In the genomic region with DNA sequence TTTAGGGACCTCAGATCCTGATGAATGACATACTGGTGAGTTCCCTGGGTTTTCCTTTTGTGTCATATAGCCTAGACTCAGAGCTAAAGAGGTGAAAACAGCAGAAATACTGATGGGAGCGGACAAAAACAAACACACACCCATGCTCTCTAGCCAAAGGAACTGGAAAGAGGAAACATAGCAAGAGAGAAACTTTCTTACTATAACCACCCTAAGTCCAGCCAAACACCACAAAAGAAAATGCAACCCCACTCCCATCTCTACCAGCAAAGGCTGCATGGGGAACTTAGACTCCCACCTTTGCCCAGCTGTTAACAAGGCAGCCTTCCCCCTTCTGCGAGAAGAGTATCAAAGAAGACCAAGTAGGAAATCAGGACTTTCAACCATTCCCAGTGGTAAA, we compare ENCODE assay signal across 14 cellular contexts.
"Had no signal": no experiment of that assay in that cellular context is flagged by ENCODE, and none has a peak within 500 bp of the region (broad histone marks: within the 10 kb centered on the region; RNA-seq: fewer than 3 reads in every experiment).

No MANE protein-coding gene starts in this region.

- H3K27ac Mint-ChIP-seq: activated CD4-positive, alpha-beta memory T cell treated with anti-CD3 and anti-CD28 coated beads for 36 hours; activated naive CD8-positive, alpha-beta T cell treated with anti-CD3 and anti-CD28 coated beads for 36 hours; activated T-cell treated with anti-CD3 and anti-CD28 coated beads, Interleukin-2, amount 50 U/mL, for 72 hours; endodermal cell; neural progenitor cell; T-helper 2 cell treated with Interferon-gamma antibody and Interleukin-4, amounts not matched to agents 5 μg/mL and 100 μg/mL, for 36 hours had no signal

- H3K36me3 Mint-ChIP-seq: neural progenitor cell had no signal

- ATAC-seq: activated T-cell treated with anti-CD3 and anti-CD28 coated beads, Interleukin-2, amount 50 U/mL, for 72 hours; esophagus mucosa had no signal

- H3K4me3 ChIP-seq: neural progenitor cell, pancreas, thyroid gland had no signal

- H3K9me3 ChIP-seq: pancreas, thyroid gland had no signal

- H3K9me3 Mint-ChIP-seq: activated CD4-positive, alpha-beta memory T cell treated with anti-CD3 and anti-CD28 coated beads for 36 hours; activated naive CD8-positive, alpha-beta T cell treated with anti-CD3 and anti-CD28 coated beads for 36 hours; activated T-cell treated with anti-CD3 and anti-CD28 coated beads, Interleukin-2, amount 50 U/mL, for 72 hours; endodermal cell; neural progenitor cell; T-helper 2 cell treated with Interferon-gamma antibody and Interleukin-4, amounts not matched to agents 5 μg/mL and 100 μg/mL, for 36 hours had no signal

- H3K27ac ChIP-seq: brain microvascular endothelial cell, neural progenitor cell, pancreas, thyroid gland had no signal

- H3K36me3 ChIP-seq: brain microvascular endothelial cell, neural progenitor cell, pancreas, thyroid gland had no signal

- H3K4me1 ChIP-seq: neural progenitor cell had no signal

- H3K27me3 Mint-ChIP-seq: activated CD4-positive, alpha-beta memory T cell treated with anti-CD3 and anti-CD28 coated beads for 36 hours; activated naive CD8-positive, alpha-beta T cell treated with anti-CD3 and anti-CD28 coated beads for 36 hours had no signal

- H3K27me3 ChIP-seq: brain microvascular endothelial cell, neural progenitor cell, pancreas, thyroid gland had no signal

- H3K4me3 Mint-ChIP-seq: activated CD4-positive, alpha-beta memory T cell treated with anti-CD3 and anti-CD28 coated beads for 36 hours; activated naive CD8-positive, alpha-beta T cell treated with anti-CD3 and anti-CD28 coated beads for 36 hours; activated T-cell treated with anti-CD3 and anti-CD28 coated beads, Interleukin-2, amount 50 U/mL, for 72 hours; endodermal cell; neural progenitor cell; T-helper 2 cell treated with Interferon-gamma antibody and Interleukin-4, amounts not matched to agents 5 μg/mL and 100 μg/mL, for 36 hours had no signal

- DNase-seq: activated CD4-positive, alpha-beta memory T cell treated with anti-CD3 and anti-CD28 coated beads for 36 hours; activated CD4-positive, alpha-beta T cell treated with anti-CD3 and anti-CD28 coated beads for 1 hour; activated gamma-delta T cell treated with Interleukin-2 at 50 U/mL for 16 hours; activated naive CD8-positive, alpha-beta T cell treated with anti-CD3 and anti-CD28 coated beads for 36 hours; activated T-cell treated with anti-CD3 and anti-CD28 coated beads, Interleukin-2, amount 50 U/mL, for 72 hours; brain microvascular endothelial cell; endodermal cell; mesenchymal stem cell; pancreas; stimulated activated CD4-positive, alpha-beta T cell treated with anti-CD3 and anti-CD28 coated beads, Interleukin-4, amount 100 ng/mL, for 4 hours; thyroid gland had no signal
